In genomic region chr3:124730920-124731297, GRCh38 we compare ENCODE assay signal across 7 cellular contexts. TPM values are rescaled to one million over a fixed set of nuclear protein-coding genes. Genes with fewer than 3 reads are reported as not detected.
DNase-seq lines count a peak whose midpoint lies in the region; ATAC-seq, FAIRE-seq and TF ChIP-seq lines count a peak whose summit lies in the region.

No MANE protein-coding gene starts in this region.

- intact Hi-C loops in activated naive CD4-positive, alpha-beta T cell treated with anti-CD3 and anti-CD28 coated beads for 36 hours (cut with micrococcal nuclease) = loop anchor here (1.0 to 5.0 kb wide), 4 partner anchors 139 to 1530 kb away; partner anchors contain the start of genes HACD2, OSBPL11 and SEC22A
- intact Hi-C loops in kidney (cut with DNase I) = no loop called here

- H3K4me3 ChIP-seq in HUES6 (ENCODE audit: low read depth, low read length) (peak overlapping the region; percentile 98), kidney (ENCODE audit: low read length in 2 of 2) (peak overlapping the region; percentile 99)

- no peak for ATAC-seq in stimulated activated naive CD8-positive, alpha-beta T cell treated with anti-CD3 and anti-CD28 coated beads, Interleukin-15, Interleukin-2, amounts not matched to agents 100 U/mL and 50 U/mL, for 24 hours
- ATAC-seq in HG02973 (IDR thresholded peaks at IDR 0.05; ENCODE audit: unreplicated experiment) (no peak), GM18517 (IDR thresholded peaks at IDR 0.05; ENCODE audit: unreplicated experiment) (no peak)

- FAIRE-seq in kidney (lab: Jason Lieb, UNC) = no peak

- peaks cover 20% of the 10 kb centered on the region for H3K36me3 Mint-ChIP-seq in activated naive CD4-positive, alpha-beta T cell treated with anti-CD3 and anti-CD28 coated beads for 36 hours (ENCODE audit: low read depth)

- DNase-seq in activated naive CD4-positive, alpha-beta T cell treated with anti-CD3 and anti-CD28 coated beads for 36 hours = peak; percentile 13
- DNase-seq in kidney = no peak
- peak; percentile 26 for DNase-seq in stimulated activated naive CD8-positive, alpha-beta T cell treated with anti-CD3 and anti-CD28 coated beads, Interleukin-15, Interleukin-2, amounts not matched to agents 100 U/mL and 50 U/mL, for 24 hours
- DNase-seq in NCI-H1436 treated with DMSO at 0.1 percent for 48 hours (lab: John Stamatoyannopoulos, UW) = no peak

- H3K36me3 ChIP-seq in HUES6 (ENCODE audit: control insufficient read depth, insufficient read depth, low read length) (peaks cover 23% of the 10 kb centered on the region), kidney (ENCODE audit: control insufficient read depth in 1 of 2, insufficient read depth in 2 of 2, low read length in 2 of 2) (no peaks in the 10 kb centered on the region)

- peak overlapping the region; percentile 95 for H3K27ac Mint-ChIP-seq in activated naive CD4-positive, alpha-beta T cell treated with anti-CD3 and anti-CD28 coated beads for 36 hours

- no peaks in the 10 kb centered on the region; the same call in 1 of the 2 replicates for H3K27me3 ChIP-seq in HUES6 (ENCODE audit: control insufficient read depth, insufficient read depth, low read length)

- H3K27ac ChIP-seq in HUES6 (ENCODE audit: low read depth, low read length) (peak overlapping the region; percentile 45; the same call in 1 of the 2 replicates), kidney (ENCODE audit: low read depth in 2 of 2, low read length in 2 of 2) (no peak overlapping the region)

- CTCF ChIA-PET in activated naive CD4-positive, alpha-beta T cell treated with anti-CD3 and anti-CD28 coated beads for 36 hours (lab: Charles Lee) = interaction anchor here (2.7 kb wide), 1 partner anchor 30 kb away, joined by 11 read pairs; no protein-coding TSS in a partner anchor

- no peaks in the 10 kb centered on the region for H3K9me3 Mint-ChIP-seq in activated naive CD4-positive, alpha-beta T cell treated with anti-CD3 and anti-CD28 coated beads for 36 hours

- peak overlapping the region; percentile 99 for H3K4me3 Mint-ChIP-seq in activated naive CD4-positive, alpha-beta T cell treated with anti-CD3 and anti-CD28 coated beads for 36 hours

- peaks cover 3% of the 10 kb centered on the region for H3K27me3 Mint-ChIP-seq in activated naive CD4-positive, alpha-beta T cell treated with anti-CD3 and anti-CD28 coated beads for 36 hours (ENCODE audit: low read depth)

- H3K4me1 ChIP-seq in HUES6 (ENCODE audit: control insufficient read depth, insufficient read depth, low read length) (peaks cover 11% of the 10 kb centered on the region), kidney (ENCODE audit: control insufficient read depth in 1 of 2, insufficient read depth in 1 of 2, low read depth in 1 of 2, low read length in 2 of 2) (peaks cover 4% of the 10 kb centered on the region in 2 donors)

- TF ChIP-seq CTCF in kidney (IDR thresholded peaks at IDR 0.05; ENCODE audit: borderline replicate concordance, extremely low read depth, insufficient read depth) = no peak

- peaks cover 35% of the 10 kb centered on the region for H3K4me1 Mint-ChIP-seq in activated naive CD4-positive, alpha-beta T cell treated with anti-CD3 and anti-CD28 coated beads for 36 hours (ENCODE audit: low read depth)

- H3K9me3 ChIP-seq in HUES6 (ENCODE audit: control insufficient read depth, insufficient read depth, low read depth, low read length) = no peaks in the 10 kb centered on the region
- H3K9me3 ChIP-seq in kidney (ENCODE audit: control insufficient read depth in 1 of 2, low read length in 2 of 2) = no peaks in the 10 kb centered on the region

- H3K9ac ChIP-seq in HUES6 (ENCODE audit: low read length) = peak overlapping the region; percentile 99
- peak overlapping the region; percentile 72 to 96 for H3K9ac ChIP-seq in kidney (ENCODE audit: low read length in 2 of 2)

RNA-seq across cellular contexts. Expression of gene UMPS, which starts 0.7 kb away (rescaled TPM):
- 10 to 100 TPM; 29.6 to 34.1 TPM for total RNA-seq in activated naive CD4-positive, alpha-beta T cell treated with anti-CD3 and anti-CD28 coated beads for 36 hours
- 24.7 TPM for total RNA-seq in kidney
- 25.7 TPM for polyA plus RNA-seq in kidney (ENCODE audit: insufficient read depth, low read depth, low replicate concordance)

Comparison
In these comparisons a context has a peak if more than half of its experiments do, and no peak if none do; other contexts are left out.
1. DNase-seq: peak in activated naive CD4-positive, alpha-beta T cell treated with anti-CD3 and anti-CD28 coated beads for 36 hours (single experiment) and stimulated activated naive CD8-positive, alpha-beta T cell treated with anti-CD3 and anti-CD28 coated beads, Interleukin-15, Interleukin-2, amounts not matched to agents 100 U/mL and 50 U/mL, for 24 hours (single experiment); none in kidney (single experiment) and NCI-H1436 treated with DMSO at 0.1 percent for 48 hours (single experiment).